In genomic region chr14:77139540-77140342, GRCh38 we compare ENCODE assay signal across 9 cellular contexts. TPM values are rescaled to one million over a fixed set of nuclear protein-coding genes. Genes with fewer than 3 reads are reported as not detected.
A peak's percentile ranks its signal among the peaks of the same experiment; 100 is the strongest.
DNase-seq lines count a peak whose midpoint lies in the region; ATAC-seq and TF ChIP-seq lines count a peak whose summit lies in the region.
"Had no signal": no experiment of that assay in that cellular context is flagged by ENCODE, and none has a peak within 500 bp of the region (broad histone marks: within the 10 kb centered on the region; RNA-seq: fewer than 3 reads in every experiment).

No MANE protein-coding gene starts in this region.

- H3K4me1 ChIP-seq in mucosa of descending colon (ENCODE audit: low read depth) = peaks cover 8% of the 10 kb centered on the region
- H3K4me1 ChIP-seq in vagina = peaks cover 28% of the 10 kb centered on the region

- peak; percentile 64 for ATAC-seq in mucosa of descending colon
- ATAC-seq in GM21515 (IDR thresholded peaks at IDR 0.05; ENCODE audit: unreplicated experiment) = no peak
- ATAC-seq in GM19467 (IDR thresholded peaks at IDR 0.05; ENCODE audit: unreplicated experiment) = no peak

- DNase-seq in Daoy (ENCODE audit: low read depth) (peak; percentile 68), KBM-7 (peak; percentile 64), T-helper 9 cell (peak; percentile 24), mucosa of descending colon (peak in 2 of 3 donors; percentile 41 to 47), vagina (ENCODE audit: extremely low spot score in 2 of 2) (no peak)

- no peak overlapping the region for H3K4me3 ChIP-seq in mucosa of descending colon
- peak overlapping the region in 1 of 2 donors; percentile 26 for H3K4me3 ChIP-seq in vagina

- intact Hi-C loops in mucosa of descending colon (cut with DNase I, micrococcal nuclease) = no loop called here
- intact Hi-C loops in vagina (cut with DNase I) = no loop called here

- no peak for TF ChIP-seq CTCF in mucosa of descending colon (IDR thresholded peaks at IDR 0.05)
- TF ChIP-seq CTCF in vagina (IDR thresholded peaks at IDR 0.05) = no peak

- H3K27me3 ChIP-seq in vagina = peaks cover 4% of the 10 kb centered on the region

- TF ChIP-seq POLR2A in vagina (IDR thresholded peaks at IDR 0.05) = no peak

- no peaks in the 10 kb centered on the region for H3K9me3 ChIP-seq in mucosa of descending colon
- H3K9me3 ChIP-seq in vagina = no peaks in the 10 kb centered on the region

- in situ Hi-C loops in KBM-7 (cut with MboI; ENCODE audit: low pct_unique_long_range_greater_than_20kb, low sequenced_read_pairs) = no loop called here

- H3K27ac ChIP-seq in cingulate gyrus (ENCODE audit: low read depth, low read length) (peak overlapping the region; percentile 19), vagina (no peak overlapping the region)

- H3K36me3 ChIP-seq in mucosa of descending colon (ENCODE audit: low read depth) (no peaks in the 10 kb centered on the region), vagina (no peaks in the 10 kb centered on the region)

RNA-seq across cellular contexts. Expression of gene ZDHHC22, which starts 1.9 kb away (rescaled TPM):
- not detected in 2 replicates for total RNA-seq in Daoy (2014; rRNA removed; shearing (Covaris generic))
- total RNA-seq in mucosa of descending colon = 1 to 10 TPM in 1 of 3 donors, not detected in 2; 1.7 TPM
- not detected for total RNA-seq in vagina
- total RNA-seq: activated CD8-positive, alpha-beta memory T cell treated with anti-CD3 and anti-CD28 coated beads for 36 hours had no signal

RNA-seq across cellular contexts. Expression of gene CIPC, which starts 41.7 kb away (rescaled TPM):
- 12.7 and 15.6 TPM in 2 replicates for total RNA-seq in Daoy (2014; rRNA removed; shearing (Covaris generic))
- total RNA-seq in mucosa of descending colon = 10 to 100 TPM; 45.7 to 84.9 (median 61.0) TPM
- total RNA-seq in vagina = 43.2 TPM

RNA-seq across cellular contexts. Expression of gene TMEM63C, which starts 41.9 kb away (rescaled TPM):
- 0.06 and 0.63 TPM in 2 replicates for total RNA-seq in Daoy (2014; rRNA removed; shearing (Covaris generic))
- total RNA-seq in mucosa of descending colon (10 to 100 TPM; 21.2 to 40.8 (median 34.9) TPM), vagina (27.0 TPM)

Comparison
In these comparisons a context has a peak if more than half of its experiments do, and no peak if none do; other contexts are left out.
1. DNase-seq: peak in Daoy (single experiment), KBM-7 (single experiment), T-helper 9 cell (single experiment) and mucosa of descending colon (2 of 3); none in vagina (0 of 2).
2. RNA of gene TMEM63C, which starts 41.9 kb away (total RNA-seq): 21.2 to 40.8 TPM in mucosa of descending colon and 27.0 TPM in vagina (single experiment); 0.06 to 0.63 TPM in Daoy; every median in the first group is over 10 times any median in the second.